Comparison of ENCODE assay signal across 1 cellular context in genomic region chr1:116954450-116954849, GRCh38.
TF ChIP-seq lines count a peak whose summit lies in the region.

No MANE protein-coding gene starts in this region.

TF ChIP-seq in WTC11, 78 proteins besides CTCF, POLR2A, EP300 and RAD21 (continued from another document):
- TF ChIP-seq ERG (CRISPR knock-in tag; IDR thresholded peaks at IDR 0.05): no peak
- TF ChIP-seq, protein P1, sequence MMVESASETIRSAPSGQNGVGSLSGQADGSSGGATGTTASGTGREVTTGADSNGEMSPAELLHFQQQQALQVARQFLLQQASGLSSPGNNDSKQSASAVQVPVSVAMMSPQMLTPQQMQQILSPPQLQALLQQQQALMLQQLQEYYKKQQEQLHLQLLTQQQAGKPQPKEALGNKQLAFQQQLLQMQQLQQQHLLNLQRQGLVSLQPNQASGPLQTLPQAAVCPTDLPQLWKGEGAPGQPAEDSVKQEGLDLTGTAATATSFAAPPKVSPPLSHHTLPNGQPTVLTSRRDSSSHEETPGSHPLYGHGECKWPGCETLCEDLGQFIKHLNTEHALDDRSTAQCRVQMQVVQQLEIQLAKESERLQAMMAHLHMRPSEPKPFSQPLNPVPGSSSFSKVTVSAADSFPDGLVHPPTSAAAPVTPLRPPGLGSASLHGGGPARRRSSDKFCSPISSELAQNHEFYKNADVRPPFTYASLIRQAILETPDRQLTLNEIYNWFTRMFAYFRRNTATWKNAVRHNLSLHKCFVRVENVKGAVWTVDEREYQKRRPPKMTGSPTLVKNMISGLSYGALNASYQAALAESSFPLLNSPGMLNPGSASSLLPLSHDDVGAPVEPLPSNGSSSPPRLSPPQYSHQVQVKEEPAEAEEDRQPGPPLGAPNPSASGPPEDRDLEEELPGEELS (CRISPR knock-in tag; IDR thresholded peaks at IDR 0.05): no peak
- TF ChIP-seq, protein P2, sequence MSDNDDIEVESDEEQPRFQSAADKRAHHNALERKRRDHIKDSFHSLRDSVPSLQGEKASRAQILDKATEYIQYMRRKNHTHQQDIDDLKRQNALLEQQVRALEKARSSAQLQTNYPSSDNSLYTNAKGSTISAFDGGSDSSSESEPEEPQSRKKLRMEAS (CRISPR knock-in tag; IDR thresholded peaks at IDR 0.05): no peak
- no peak for TF ChIP-seq ELF4 (CRISPR knock-in tag; IDR thresholded peaks at IDR 0.05; ENCODE audit: low read depth)
- no peak for TF ChIP-seq ZNF423 (CRISPR knock-in tag; IDR thresholded peaks at IDR 0.05)
- TF ChIP-seq NFE2L1 (CRISPR knock-in tag; IDR thresholded peaks at IDR 0.05): no peak
- no peak for TF ChIP-seq ATF3 (CRISPR knock-in tag; conservative IDR thresholded peaks at IDR 0.05)
- TF ChIP-seq PRRX2 (CRISPR knock-in tag; IDR thresholded peaks at IDR 0.05): no peak
